In the genomic region with DNA sequence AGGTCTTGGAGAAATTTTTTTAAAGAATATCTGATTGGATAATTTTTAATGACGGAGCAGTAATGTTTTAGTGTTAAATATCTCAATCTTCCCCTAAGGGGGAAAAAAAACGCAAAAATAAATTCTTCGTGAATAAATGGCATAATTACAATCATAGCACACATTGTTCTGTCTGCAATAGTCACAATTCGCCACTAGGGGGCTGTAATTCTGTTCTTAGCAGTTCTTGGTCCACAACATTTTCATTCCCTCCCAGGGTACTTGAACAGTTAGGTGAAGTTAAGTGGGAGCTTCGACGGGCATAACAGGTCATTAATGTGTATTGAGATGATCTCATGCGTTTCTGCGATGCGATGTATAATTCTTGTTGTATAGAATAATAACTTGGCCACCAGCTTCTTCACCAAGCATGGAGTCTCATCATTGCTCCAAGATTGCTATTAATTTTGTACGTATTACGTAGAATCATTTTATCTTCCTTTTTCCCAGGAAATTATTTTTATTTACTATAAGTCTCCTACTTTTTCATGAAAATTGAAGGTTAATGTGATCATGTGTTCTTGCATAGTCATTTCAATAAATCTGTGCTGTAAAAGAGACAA, we compare ENCODE assay signal across 8 cellular contexts. TPM values are rescaled to one million over a fixed set of nuclear protein-coding genes. Genes with fewer than 3 reads are reported as not detected.
DNase-seq lines count a peak whose midpoint lies in the region; ATAC-seq and TF ChIP-seq lines count a peak whose summit lies in the region.

No MANE protein-coding gene starts in this region.

- no peaks in the 10 kb centered on the region for H3K4me1 ChIP-seq in RWPE2 (ENCODE audit: insufficient read depth, poor library complexity, severe bottlenecking)

- no peaks in the 10 kb centered on the region for H3K27me3 ChIP-seq in RWPE2 (ENCODE audit: insufficient read depth, poor library complexity, severe bottlenecking)

- DNase-seq in NCI-H2029 treated with DMSO at 0.1 percent for 48 hours (lab: John Stamatoyannopoulos, UW) (peak; percentile 3), NCI-H2029 (lab: John Stamatoyannopoulos, UW) (no peak), RWPE2 (ENCODE audit: low spot score) (no peak), fibroblast of gingiva (ENCODE audit: low read depth) (peak; percentile 17), pons (ENCODE audit: low spot score) (peak; percentile 20), mesenteric fat pad (ENCODE audit: low spot score) (no peak)

- H3K36me3 ChIP-seq in RWPE2 (ENCODE audit: low read depth) = no peaks in the 10 kb centered on the region

- ATAC-seq in GM18868 (IDR thresholded peaks at IDR 0.05; ENCODE audit: unreplicated experiment) (peak; percentile 78), HG03571 (IDR thresholded peaks at IDR 0.05; ENCODE audit: unreplicated experiment) (peak; percentile 71), RWPE2 (ENCODE audit: low read depth) (no peak)

- no peak overlapping the region for H3K27ac ChIP-seq in RWPE2 (ENCODE audit: poor library complexity, severe bottlenecking)

- H3K4me3 ChIP-seq in RWPE2 (ENCODE audit: severe bottlenecking) = no peak overlapping the region

- peak; percentile 63 for TF ChIP-seq CTCF in RWPE2 (IDR thresholded peaks at IDR 0.05; ENCODE audit: poor library complexity, severe bottlenecking)

- no peaks in the 10 kb centered on the region for H3K9me3 ChIP-seq in RWPE2 (ENCODE audit: severe bottlenecking)

RNA-seq across cellular contexts. Expression of gene HTR2C, which starts 27.2 kb away (rescaled TPM):
- not detected for total RNA-seq in mesenteric fat pad

Comparison
In these comparisons a context has a peak if more than half of its experiments do, and no peak if none do; other contexts are left out.
1. DNase-seq: peak in NCI-H2029 treated with DMSO at 0.1 percent for 48 hours (single experiment), fibroblast of gingiva (single experiment) and pons (single experiment); none in NCI-H2029 (single experiment), RWPE2 (single experiment) and mesenteric fat pad (single experiment).